8 cellular contexts compared by ENCODE assay signal in genomic region chr6:34223381-34223963, GRCh38. TPM values are rescaled to one million over a fixed set of nuclear protein-coding genes. Genes with fewer than 3 reads are reported as not detected.
DNase-seq lines count a peak whose midpoint lies in the region; ATAC-seq and TF ChIP-seq lines count a peak whose summit lies in the region.

No MANE protein-coding gene starts in this region.

- dilution Hi-C loops in IMR-90 (cut with HindIII; ENCODE audit: low sequenced_read_pairs, unreplicated experiment): no loop called here

- no peaks in the 10 kb centered on the region for H3K36me3 ChIP-seq in IMR-90 (ENCODE audit: control insufficient read depth, insufficient read depth, low read length)
- no peaks in the 10 kb centered on the region for H3K36me3 ChIP-seq in mesodermal cell (ENCODE audit: control insufficient read depth, insufficient read depth, low read length)
- no peaks in the 10 kb centered on the region for H3K36me3 ChIP-seq in aorta (ENCODE audit: control insufficient read depth in 1 of 2, insufficient read depth in 2 of 2, low read length in 1 of 2)

- peaks cover 0 to 8% of the 10 kb centered on the region in 2 experiments; a peak in 1 of 4 replicates for H3K79me1 ChIP-seq in IMR-90 (ENCODE audit: low read depth in 1 of 2, low read length in 2 of 2)

- ATAC-seq in IMR-90 (ENCODE audit: low read depth) (peak; percentile 53), aorta (ENCODE audit: low FRiP score) (peak; percentile 58)

- in situ Hi-C loops in IMR-90 (cut with MboI; ENCODE audit: low sequenced_read_pairs): no loop called here

- no peak for TF ChIP-seq RAD21 in IMR-90 (IDR thresholded peaks at IDR 0.05; ENCODE audit: low read length)

- H2AK9ac ChIP-seq in IMR-90 (replicated peaks; ENCODE audit: low read depth, low read length, poor library complexity): peak overlapping the region; percentile 89

- no peak for TF ChIP-seq POLR2A in IMR-90 (IDR thresholded peaks at IDR 0.05; ENCODE audit: low read depth, low read length)

- peaks cover 14% of the 10 kb centered on the region for H3K4me1 ChIP-seq in IMR-90 (ENCODE audit: control insufficient read depth, insufficient read depth, low read length)
- H3K4me1 ChIP-seq in mesodermal cell (ENCODE audit: control insufficient read depth, insufficient read depth, low read length, poor library complexity, severe bottlenecking): peaks cover 23% of the 10 kb centered on the region
- H3K4me1 ChIP-seq in aorta (ENCODE audit: control insufficient read depth in 1 of 2, insufficient read depth in 2 of 2, low read length in 2 of 2): no peaks in the 10 kb centered on the region

- H3K23ac ChIP-seq in IMR-90 (ENCODE audit: low read depth, low read length): peak overlapping the region; percentile 99

- H3K14ac ChIP-seq in IMR-90 (replicated peaks; ENCODE audit: low read depth, low read length): peak overlapping the region; percentile 94

- H4K5ac ChIP-seq in IMR-90 (ENCODE audit: low read depth, low read length): peak overlapping the region; percentile 95

- H3K9me1 ChIP-seq in IMR-90 (ENCODE audit: insufficient read depth, low read length): peaks cover 17% of the 10 kb centered on the region

- H3K4me2 ChIP-seq in IMR-90 (ENCODE audit: low read depth, low read length): peak overlapping the region; percentile 93

- peak overlapping the region; percentile 66 for H2AK5ac ChIP-seq in IMR-90 (ENCODE audit: low read depth, low read length)

- H2AFZ ChIP-seq in IMR-90 (replicated peaks; ENCODE audit: low read length, poor library complexity): peak overlapping the region; percentile 91

- DNase-seq in NCI-H526 (lab: John Stamatoyannopoulos, UW) (peak; percentile 39 to 74), NCI-H526 treated with DMSO at 0.1 percent for 48 hours (lab: John Stamatoyannopoulos, UW) (no peak), IMR-90 (no peak), caudate nucleus (lab: John Stamatoyannopoulos, UW) (peak in 4 of 61 donors; percentile 48 to 59 (median 54)), aorta (no peak), cerebellar cortex (ENCODE audit: low spot score) (no peak), NK-92 (lab: John Stamatoyannopoulos, UW; ENCODE audit: unreplicated experiment) (no peak)

- peak overlapping the region; percentile 80 for H3K9ac ChIP-seq in IMR-90 (ENCODE audit: low read depth, low read length)

- H3K27ac ChIP-seq in IMR-90 (ENCODE audit: insufficient read depth, low read length) (peak overlapping the region; percentile 91), caudate nucleus (ENCODE audit: low read depth, low read length) (peak overlapping the region; percentile 37), mesodermal cell (ENCODE audit: low read depth, low read length, severe bottlenecking) (peak overlapping the region; percentile 71), aorta (ENCODE audit: low read depth in 1 of 2, low read length in 2 of 2) (no peak overlapping the region)

- H3K56ac ChIP-seq in IMR-90 (ENCODE audit: extremely low read depth, insufficient read depth, low read length): peak overlapping the region; percentile 82

- CTCF ChIA-PET in IMR-90 (lab: Yijun Ruan, JAX): interaction anchor here (0.9 kb wide), 1 partner anchor 13 kb away, joined by 4 read pairs; the partner anchor contains the start of gene HMGA1

- H3K18ac ChIP-seq in IMR-90 (ENCODE audit: low read depth, low read length): peak overlapping the region; percentile 93

- TF ChIP-seq CTCF in IMR-90 (conservative IDR thresholded peaks at IDR 0.05; ENCODE audit: low read depth, low read length): no peak

- H3K4ac ChIP-seq in IMR-90 (ENCODE audit: low read depth, low read length): peak overlapping the region; percentile 99

- H3K4me3 ChIP-seq in IMR-90 (ENCODE audit: insufficient read depth, low read depth, low read length): peak overlapping the region; percentile 27
- H3K4me3 ChIP-seq in mesodermal cell (ENCODE audit: extremely low read depth, insufficient read depth, low read length, poor library complexity, severe bottlenecking): peak overlapping the region; percentile 21
- H3K4me3 ChIP-seq in aorta (ENCODE audit: low read length in 2 of 2): no peak overlapping the region

- H3K27me3 ChIP-seq in IMR-90 (ENCODE audit: control insufficient read depth, insufficient read depth, low read length): no peaks in the 10 kb centered on the region
- H3K27me3 ChIP-seq in aorta (ENCODE audit: control insufficient read depth in 1 of 2, insufficient read depth in 2 of 2, low read length in 1 of 2): no peaks in the 10 kb centered on the region

- H4K91ac ChIP-seq in IMR-90 (ENCODE audit: insufficient read depth, low read depth, low read length): peak overlapping the region; percentile 92

- H4K20me1 ChIP-seq in IMR-90 (ENCODE audit: insufficient read depth, low read length): no peaks in the 10 kb centered on the region

- intact Hi-C loops in IMR-90 (cut with micrococcal nuclease) (no loop called here), aorta (cut with DNase I) (no loop called here)

- no TSS peak for BruUV-seq in IMR-90 (replicated peaks; lab: Mats Ljungman, UMichigan)

- peak overlapping the region; percentile 96 for H2BK5ac ChIP-seq in IMR-90 (ENCODE audit: low read depth, low read length, poor library complexity, severe bottlenecking)

- peak overlapping the region; percentile 99 for H2BK20ac ChIP-seq in IMR-90 (ENCODE audit: low read depth, low read length)

- peak overlapping the region; percentile 65; the same call in 2 of the 3 replicates for H2BK15ac ChIP-seq in IMR-90 (ENCODE audit: low read depth, low read length)

- H3K9me3 ChIP-seq in IMR-90 (ENCODE audit: control insufficient read depth, insufficient read depth, low read length) (no peaks in the 10 kb centered on the region), mesodermal cell (ENCODE audit: control insufficient read depth, low read length) (no peaks in the 10 kb centered on the region), aorta (ENCODE audit: control insufficient read depth, low read length) (no peaks in the 10 kb centered on the region)

- H4K8ac ChIP-seq in IMR-90 (ENCODE audit: low read depth in 2 of 2, low read length in 2 of 2): peak overlapping the region; percentile 58 to 96; a peak in 3 of 4 replicates

- whole genome bisulfite sequencing in IMR-90 (ENCODE audit: extremely low coverage in 2 of 2, insufficient read length in 1 of 2), 2 experiments: 10% methylated on average over 4 of the region's 16 CpGs; no CpG with 5 or more reads in 1 of the 2 experiments
- WGBS in mesodermal cell (ENCODE audit: insufficient coverage in 2 of 2), 2 experiments: 23 to 24% methylated on average over 11 to 12 of the region's 16 CpGs
- 8 to 12% methylated on average over 16 of the region's 16 CpGs for WGBS in aorta, 2 donors

- H2BK120ac ChIP-seq in IMR-90 (ENCODE audit: low read depth, low read length): peak overlapping the region; percentile 98

- POLR2A ChIA-PET in IMR-90 (lab: Charles Lee; ENCODE audit: unreplicated experiment): interaction anchor here (0.9 to 1.0 kb wide), 3 partner anchors 13 to 20 kb away, joined by 3 to 4 read pairs (median 4); partner anchors contain the start of gene HMGA1

TF ChIP-seq in IMR-90, 13 proteins besides CTCF, POLR2A, EP300 and RAD21:
- no peak for TF ChIP-seq SMC3 (IDR thresholded peaks at IDR 0.05; ENCODE audit: low read depth, low read length)
- TF ChIP-seq USF2 (IDR thresholded peaks at IDR 0.05; ENCODE audit: low read depth, low read length): no peak
- TF ChIP-seq FOS (IDR thresholded peaks at IDR 0.05; ENCODE audit: low read depth, low read length): no peak
- TF ChIP-seq MXI1 (IDR thresholded peaks at IDR 0.05; ENCODE audit: borderline replicate concordance, low read depth, low read length): no peak
- TF ChIP-seq MAFK (IDR thresholded peaks at IDR 0.05; ENCODE audit: low read depth, low read length): no peak
- no peak for TF ChIP-seq RFX5 (IDR thresholded peaks at IDR 0.05; ENCODE audit: low read depth, low read length)
- TF ChIP-seq CHD1 (IDR thresholded peaks at IDR 0.05; ENCODE audit: low read depth, low read length): 0 out of 2 replicates have a peak, but pooled peaks have one; percentile 4

RNA-seq across cellular contexts. Expression of gene HMGA1, which starts 13.2 kb away (rescaled TPM):
- total RNA-seq in IMR-90 (2012; rRNA removed) (101 and 129 TPM in 2 replicates), aorta (10 to 100 TPM; 18.0 to 19.2 TPM)
- polyA plus RNA-seq in IMR-90 (2012; rRNA removed) (589 and 652 TPM in 2 replicates), aorta (10 to 100 TPM; 11.0 to 25.5 TPM)
- 380 and 646 TPM in 2 replicates for polyA plus RNA-seq in IMR-90 (2012; cell fraction: cytosol; rRNA removed)
- 226 and 344 TPM in 2 replicates for polyA plus RNA-seq in IMR-90 (2012; cell fraction: nucleus; rRNA removed; ENCODE audit: low replicate concordance)
- polyA plus RNA-seq in mesodermal cell (2013, experiment 1 of 2): 1,202 TPM
- 1,112 TPM for polyA plus RNA-seq in mesodermal cell (2013, experiment 2 of 2)

RNA-seq across cellular contexts. Expression of gene SMIM29, which starts 25.3 kb away (rescaled TPM):
- total RNA-seq in IMR-90 (2012; rRNA removed) (8.1 and 8.4 TPM in 2 replicates), aorta (10 to 100 TPM; 14.0 to 20.0 TPM)
- polyA plus RNA-seq in IMR-90 (2012; rRNA removed) (25.6 and 28.9 TPM in 2 replicates), aorta (10 to 100 TPM; 32.4 to 46.0 TPM)
- 27.3 and 43.9 TPM in 2 replicates for polyA plus RNA-seq in IMR-90 (2012; cell fraction: cytosol; rRNA removed)
- 16.8 and 47.4 TPM in 2 replicates for polyA plus RNA-seq in IMR-90 (2012; cell fraction: nucleus; rRNA removed; ENCODE audit: low replicate concordance)
- 23.0 TPM for polyA plus RNA-seq in mesodermal cell (2013, experiment 1 of 2)
- polyA plus RNA-seq in mesodermal cell (2013, experiment 2 of 2): 21.6 TPM

Comparison
In these comparisons a context has a peak if more than half of its experiments do, and no peak if none do; other contexts are left out.
1. DNase-seq: peak in NCI-H526 (2 of 2); none in NCI-H526 treated with DMSO at 0.1 percent for 48 hours (single experiment), IMR-90 (single experiment), aorta (0 of 2), cerebellar cortex (single experiment) and NK-92 (single experiment).
2. H3K27ac ChIP-seq: peak in IMR-90 (single experiment), caudate nucleus (single experiment) and mesodermal cell (single experiment); none in aorta (0 of 2).
3. H3K4me3 ChIP-seq: peak in IMR-90 (single experiment) and mesodermal cell (single experiment); none in aorta (0 of 2).